In the genomic region with DNA sequence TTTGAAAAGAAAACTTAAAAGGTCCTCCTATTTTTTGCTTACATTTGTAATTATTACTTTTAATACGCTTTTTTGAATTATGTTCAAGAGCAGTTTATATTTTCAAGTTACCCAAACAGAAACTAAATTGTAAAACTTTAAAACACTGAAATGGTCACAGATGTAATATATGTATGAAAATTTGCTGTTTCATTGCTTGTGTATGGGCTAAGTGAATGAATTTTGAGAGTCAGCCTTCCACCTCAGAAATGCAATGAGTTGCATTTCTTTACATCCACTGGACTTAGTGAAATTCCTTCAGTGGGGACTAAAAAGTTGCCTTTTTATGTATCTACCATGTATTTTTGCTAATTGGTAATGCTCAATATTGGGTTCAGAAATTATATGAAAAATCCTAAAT, we compare ENCODE assay signal across 8 cellular contexts. TPM values are rescaled to one million over a fixed set of nuclear protein-coding genes. Genes with fewer than 3 reads are reported as not detected.
DNase-seq lines count a peak whose midpoint lies in the region; ATAC-seq and TF ChIP-seq lines count a peak whose summit lies in the region.

No MANE protein-coding gene starts in this region.

- H3K4me1 Mint-ChIP-seq in activated naive CD4-positive, alpha-beta T cell treated with anti-CD3 and anti-CD28 coated beads, Interleukin-2, amount 10 ng/mL, durations not matched to agents 7 days and 5 days: peaks cover 39% of the 10 kb centered on the region
- peaks cover 33% of the 10 kb centered on the region for H3K4me1 Mint-ChIP-seq in activated naive CD8-positive, alpha-beta T cell treated with anti-CD3 and anti-CD28 coated beads for 36 hours

- H3K36me3 ChIP-seq in iPS-18a (ENCODE audit: control insufficient read depth, low read depth, low read length) (no peaks in the 10 kb centered on the region), thoracic aorta (no peaks in the 10 kb centered on the region)

- H3K27me3 ChIP-seq in iPS-18a (ENCODE audit: control insufficient read depth, insufficient read depth, low read length) (no peaks in the 10 kb centered on the region), thoracic aorta (replicated peaks; ENCODE audit: insufficient read depth) (no peaks in the 10 kb centered on the region)

- no peaks in the 10 kb centered on the region for H3K36me3 Mint-ChIP-seq in activated naive CD4-positive, alpha-beta T cell treated with anti-CD3 and anti-CD28 coated beads, Interleukin-2, amount 10 ng/mL, durations not matched to agents 7 days and 5 days
- H3K36me3 Mint-ChIP-seq in activated naive CD8-positive, alpha-beta T cell treated with anti-CD3 and anti-CD28 coated beads for 36 hours: no peaks in the 10 kb centered on the region

- H3K27ac ChIP-seq in iPS-18a (ENCODE audit: low read length) (no peak overlapping the region), thoracic aorta (no peak overlapping the region)

- ATAC-seq in thoracic aorta (ENCODE audit: insufficient number of reproducible peaks, low FRiP score, low read depth) (no peak), GM21786 (IDR thresholded peaks at IDR 0.05; ENCODE audit: unreplicated experiment) (no peak)

- H3K9ac ChIP-seq in iPS-18a (ENCODE audit: low read length): no peak overlapping the region

- peaks cover 13% of the 10 kb centered on the region for H3K27me3 Mint-ChIP-seq in activated naive CD4-positive, alpha-beta T cell treated with anti-CD3 and anti-CD28 coated beads, Interleukin-2, amount 10 ng/mL, durations not matched to agents 7 days and 5 days
- no peaks in the 10 kb centered on the region for H3K27me3 Mint-ChIP-seq in activated naive CD8-positive, alpha-beta T cell treated with anti-CD3 and anti-CD28 coated beads for 36 hours

- CTCF ChIA-PET in activated naive CD4-positive, alpha-beta T cell treated with anti-CD3 and anti-CD28 coated beads, Interleukin-2, amount 10 ng/mL, durations not matched to agents 7 days and 5 days (lab: Charles Lee): interaction anchor here (0.7 to 1.4 kb wide), 3 partner anchors 10 to 91 kb away, joined by 3 to 4 read pairs (median 3); no protein-coding TSS in a partner anchor

- H3K4me3 ChIP-seq in iPS-18a (ENCODE audit: low read length) (peak overlapping the region; percentile 98), thoracic aorta (peak overlapping the region; percentile 83)

- DNase-seq in activated naive CD4-positive, alpha-beta T cell treated with anti-CD3 and anti-CD28 coated beads, Interleukin-2, amount 10 ng/mL, durations not matched to agents 7 days and 5 days: no peak
- no peak for DNase-seq in activated naive CD4-positive, alpha-beta T cell treated with anti-CD3 and anti-CD28 coated beads, Interleukin-2, amount 50 U/mL, for 16 hours
- no peak for DNase-seq in activated naive CD8-positive, alpha-beta T cell treated with anti-CD3 and anti-CD28 coated beads for 36 hours
- DNase-seq in thoracic aorta (ENCODE audit: low spot score) (no peak), GF-D8 (lab: John Stamatoyannopoulos, UW) (no peak), islet precursor cell (no peak)

- no peaks in the 10 kb centered on the region for H3K9me3 ChIP-seq in iPS-18a (ENCODE audit: control insufficient read depth, low read depth, low read length)
- H3K9me3 ChIP-seq in thoracic aorta: no peaks in the 10 kb centered on the region

- no peaks in the 10 kb centered on the region for H3K4me1 ChIP-seq in iPS-18a (ENCODE audit: control insufficient read depth, low read depth, low read length)
- H3K4me1 ChIP-seq in thoracic aorta (ENCODE audit: control insufficient read depth in 1 of 2, low read depth in 2 of 2): peaks cover 6 to 37% of the 10 kb centered on the region in 2 donors

- H3K27ac Mint-ChIP-seq in activated naive CD4-positive, alpha-beta T cell treated with anti-CD3 and anti-CD28 coated beads, Interleukin-2, amount 10 ng/mL, durations not matched to agents 7 days and 5 days: no peak overlapping the region
- H3K27ac Mint-ChIP-seq in activated naive CD8-positive, alpha-beta T cell treated with anti-CD3 and anti-CD28 coated beads for 36 hours: no peak overlapping the region

- no peak for TF ChIP-seq CTCF in thoracic aorta (IDR thresholded peaks at IDR 0.05)

- H3K9me3 Mint-ChIP-seq in activated naive CD4-positive, alpha-beta T cell treated with anti-CD3 and anti-CD28 coated beads, Interleukin-2, amount 10 ng/mL, durations not matched to agents 7 days and 5 days: no peaks in the 10 kb centered on the region
- no peaks in the 10 kb centered on the region for H3K9me3 Mint-ChIP-seq in activated naive CD8-positive, alpha-beta T cell treated with anti-CD3 and anti-CD28 coated beads for 36 hours

- H3K4me3 Mint-ChIP-seq in activated naive CD4-positive, alpha-beta T cell treated with anti-CD3 and anti-CD28 coated beads, Interleukin-2, amount 10 ng/mL, durations not matched to agents 7 days and 5 days: peak overlapping the region; percentile 87
- peak overlapping the region; percentile 94 for H3K4me3 Mint-ChIP-seq in activated naive CD8-positive, alpha-beta T cell treated with anti-CD3 and anti-CD28 coated beads for 36 hours

RNA-seq across cellular contexts. Expression of gene VPS26A, which starts 1.6 kb away (rescaled TPM):
- 10 to 100 TPM; 38.9 to 39.5 TPM for total RNA-seq in activated naive CD8-positive, alpha-beta T cell treated with anti-CD3 and anti-CD28 coated beads for 36 hours
- 10 to 100 TPM; 29.5 to 46.3 TPM for total RNA-seq in thoracic aorta

RNA-seq across cellular contexts. Expression of gene SRGN, which starts 37.7 kb away (rescaled TPM):
- 100 to 1,000 TPM; 264 to 278 TPM for total RNA-seq in activated naive CD8-positive, alpha-beta T cell treated with anti-CD3 and anti-CD28 coated beads for 36 hours
- 100 to 1,000 TPM; 200 to 227 TPM for total RNA-seq in thoracic aorta

RNA-seq across cellular contexts. Expression of gene SUPV3L1, which starts 54.5 kb away (rescaled TPM):
- 10 to 100 TPM; 55.6 to 56.6 TPM for total RNA-seq in activated naive CD8-positive, alpha-beta T cell treated with anti-CD3 and anti-CD28 coated beads for 36 hours
- 10 to 100 TPM; 30.7 to 55.1 TPM for total RNA-seq in thoracic aorta
